8 cellular contexts compared by ENCODE assay signal in the genomic region with DNA sequence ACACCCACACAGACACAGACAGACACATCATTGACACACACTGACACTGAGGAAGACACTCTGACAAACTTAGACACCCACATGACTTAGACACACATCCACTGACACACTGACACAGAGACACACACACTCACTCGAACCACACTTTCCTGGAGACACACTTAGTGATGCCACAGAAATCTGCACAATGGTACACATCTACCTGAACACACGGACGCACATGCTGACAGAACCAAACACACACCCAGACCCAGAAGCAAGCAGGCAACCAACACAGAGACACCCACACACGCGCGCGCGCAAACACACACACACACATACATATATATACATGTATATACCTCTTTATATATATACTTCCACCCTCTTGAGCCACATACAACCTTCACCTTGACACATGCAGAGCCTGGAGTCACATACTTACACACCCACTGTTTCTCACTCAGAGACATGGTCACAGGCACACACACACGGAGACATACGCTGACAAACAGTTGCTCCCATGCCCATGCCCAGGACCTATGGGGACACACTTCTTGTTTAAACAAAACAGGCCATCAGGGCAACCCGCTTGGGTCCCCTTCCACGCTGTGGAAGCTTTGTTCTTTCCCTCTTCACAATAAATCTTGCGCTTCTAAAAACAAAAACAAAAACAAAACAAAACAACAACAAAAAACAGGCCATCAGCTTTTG. TPM values are rescaled to one million over a fixed set of nuclear protein-coding genes. Genes with fewer than 3 reads are reported as not detected.
DNase-seq lines count a peak whose midpoint lies in the region; TF ChIP-seq lines count a peak whose summit lies in the region.
"Had no signal": no experiment of that assay in that cellular context is flagged by ENCODE, and none has a peak within 500 bp of the region (broad histone marks: within the 10 kb centered on the region; RNA-seq: fewer than 3 reads in every experiment).

No MANE protein-coding gene starts in this region.

- TF ChIP-seq CTCF in HFF-Myc (IDR thresholded peaks at IDR 0.05; ENCODE audit: low read depth, low read length, missing control alignments) (no peak), prostate gland (IDR thresholded peaks at IDR 0.05) (no peak)

- POLR2A ChIA-PET in CD8-positive, alpha-beta memory T cell (lab: Charles Lee) = no interaction called here

- peaks cover 4 to 6% (median 5%) of the 10 kb centered on the region in 3 donors for H3K4me1 Mint-ChIP-seq in CD8-positive, alpha-beta memory T cell
- peaks cover 5% of the 10 kb centered on the region for H3K4me1 Mint-ChIP-seq in activated T-helper 1 cell treated with anti-CD3 and anti-CD28 coated beads, Interleukin-12 subunit alpha, Interleukin-12 subunit beta, Interleukin-2, Interleukin-4 antibody, amounts not matched to agents 30 ng/mL and 10 ng/mL and 1 ng/mL, durations not matched to agents 14 hours and 24 hours and 36 hours (ENCODE audit: low read depth)

- H3K27me3 Mint-ChIP-seq in CD8-positive, alpha-beta memory T cell = peaks cover 14 to 18% of the 10 kb centered on the region in 2 donors
- H3K27me3 Mint-ChIP-seq in activated T-helper 1 cell treated with anti-CD3 and anti-CD28 coated beads, Interleukin-12 subunit alpha, Interleukin-12 subunit beta, Interleukin-2, Interleukin-4 antibody, amounts not matched to agents 30 ng/mL and 10 ng/mL and 1 ng/mL, durations not matched to agents 14 hours and 24 hours and 36 hours (ENCODE audit: insufficient read depth) = peaks cover 12% of the 10 kb centered on the region

- CTCF ChIA-PET in CD8-positive, alpha-beta memory T cell (lab: Charles Lee) = interaction anchor here (0.7 to 7.0 kb wide), 10 partner anchors 9 to 296 kb away, joined by 3 to 79 read pairs (median 4); partner anchors contain the start of gene EXOG

- no peaks in the 10 kb centered on the region for H3K9me3 Mint-ChIP-seq in CD8-positive, alpha-beta memory T cell
- no peaks in the 10 kb centered on the region for H3K9me3 Mint-ChIP-seq in activated T-helper 1 cell treated with anti-CD3 and anti-CD28 coated beads, Interleukin-12 subunit alpha, Interleukin-12 subunit beta, Interleukin-2, Interleukin-4 antibody, amounts not matched to agents 30 ng/mL and 10 ng/mL and 1 ng/mL, durations not matched to agents 14 hours and 24 hours and 36 hours

- H3K4me1 ChIP-seq in CD8-positive, alpha-beta memory T cell (ENCODE audit: insufficient read depth, low read length) = peaks cover 13% of the 10 kb centered on the region
- no peaks in the 10 kb centered on the region for H3K4me1 ChIP-seq in prostate gland (replicated peaks)

- no peak for TF ChIP-seq POLR2A in prostate gland (IDR thresholded peaks at IDR 0.05)

- peak in 1 of 5 donors; percentile 29 for DNase-seq in CD8-positive, alpha-beta memory T cell
- DNase-seq in HFF-Myc (ENCODE audit: extremely low read depth, low read depth) (no peak), prostate gland (ENCODE audit: low spot score) (no peak), posterior cingulate gyrus (no peak), NCI-H187 treated with DMSO at 0.1 percent for 48 hours (lab: John Stamatoyannopoulos, UW) (no peak)
- DNase-seq in central memory CD4-positive, alpha-beta T cell = peak; percentile 15
- no peak for DNase-seq in activated T-helper 1 cell treated with anti-CD3 and anti-CD28 coated beads, Interleukin-12 subunit alpha, Interleukin-12 subunit beta, Interleukin-2, Interleukin-4 antibody, amounts not matched to agents 30 ng/mL and 10 ng/mL and 1 ng/mL, durations not matched to agents 14 hours and 24 hours and 36 hours (ENCODE audit: low spot score)
- DNase-seq: foreskin melanocyte had no signal

- H3K27ac ChIP-seq in CD8-positive, alpha-beta memory T cell (ENCODE audit: low read depth, low read length) = no peak overlapping the region
- no peak overlapping the region for H3K27ac ChIP-seq in prostate gland

- WGBS in prostate gland = 83% methylated on average over 13 of the region's 13 CpGs

- no peak overlapping the region for H3K4me3 Mint-ChIP-seq in CD8-positive, alpha-beta memory T cell
- no peak overlapping the region for H3K4me3 Mint-ChIP-seq in activated T-helper 1 cell treated with anti-CD3 and anti-CD28 coated beads, Interleukin-12 subunit alpha, Interleukin-12 subunit beta, Interleukin-2, Interleukin-4 antibody, amounts not matched to agents 30 ng/mL and 10 ng/mL and 1 ng/mL, durations not matched to agents 14 hours and 24 hours and 36 hours

- intact Hi-C loops in prostate gland (cut with DNase I) = no loop called here
- intact Hi-C loops in posterior cingulate gyrus (cut with DNase I) = loop anchor here (1.0 to 2.0 kb wide), 2 partner anchors 129 to 154 kb away; partner anchors contain the start of gene EXOG
- intact Hi-C loops in activated T-helper 1 cell treated with anti-CD3 and anti-CD28 coated beads, Interleukin-12 subunit alpha, Interleukin-12 subunit beta, Interleukin-2, Interleukin-4 antibody, amounts not matched to agents 30 ng/mL and 10 ng/mL and 1 ng/mL, durations not matched to agents 14 hours and 24 hours and 36 hours (cut with micrococcal nuclease) = loop anchor here (5.0 to 10.0 kb wide), 2 partner anchors 513 to 754 kb away; partner anchors contain the start of genes ACAA1, MYD88 and RPSA

- H3K27ac Mint-ChIP-seq in CD8-positive, alpha-beta memory T cell = no peak overlapping the region
- H3K27ac Mint-ChIP-seq in activated T-helper 1 cell treated with anti-CD3 and anti-CD28 coated beads, Interleukin-12 subunit alpha, Interleukin-12 subunit beta, Interleukin-2, Interleukin-4 antibody, amounts not matched to agents 30 ng/mL and 10 ng/mL and 1 ng/mL, durations not matched to agents 14 hours and 24 hours and 36 hours = no peak overlapping the region

- H3K36me3 ChIP-seq in CD8-positive, alpha-beta memory T cell (ENCODE audit: insufficient read depth, low read length) = no peaks in the 10 kb centered on the region
- no peaks in the 10 kb centered on the region for H3K36me3 ChIP-seq in prostate gland

- H3K4me3 ChIP-seq in CD8-positive, alpha-beta memory T cell (ENCODE audit: low read length) = peak overlapping the region; percentile 46
- H3K4me3 ChIP-seq in HFF-Myc (replicated peaks; ENCODE audit: low read depth, low read length) = peak overlapping the region; percentile 46
- peak overlapping the region; percentile 33 to 49 for H3K4me3 ChIP-seq in prostate gland

- peaks cover 25% of the 10 kb centered on the region for H3K27me3 ChIP-seq in CD8-positive, alpha-beta memory T cell (ENCODE audit: insufficient read depth, low read length, poor library complexity, severe bottlenecking)
- no peaks in the 10 kb centered on the region for H3K27me3 ChIP-seq in prostate gland (replicated peaks; ENCODE audit: insufficient read depth)

- H3K36me3 Mint-ChIP-seq in CD8-positive, alpha-beta memory T cell = no peaks in the 10 kb centered on the region
- peaks cover 2% of the 10 kb centered on the region for H3K36me3 Mint-ChIP-seq in activated T-helper 1 cell treated with anti-CD3 and anti-CD28 coated beads, Interleukin-12 subunit alpha, Interleukin-12 subunit beta, Interleukin-2, Interleukin-4 antibody, amounts not matched to agents 30 ng/mL and 10 ng/mL and 1 ng/mL, durations not matched to agents 14 hours and 24 hours and 36 hours (ENCODE audit: low read depth)

- no peaks in the 10 kb centered on the region for H3K9me3 ChIP-seq in CD8-positive, alpha-beta memory T cell (ENCODE audit: low read length)
- H3K9me3 ChIP-seq in prostate gland = no peaks in the 10 kb centered on the region

RNA-seq across cellular contexts. Expression of gene SCN5A, which starts 0.9 kb away (rescaled TPM):
- under 1 TPM; 0.33 to 0.47 TPM for total RNA-seq in CD8-positive, alpha-beta memory T cell
- not detected for polyA plus RNA-seq in CD8-positive, alpha-beta memory T cell
- 1 to 10 TPM in 1 of 2 donors, under 1 TPM in 1; 0.23 to 1.5 TPM for total RNA-seq in prostate gland
- total RNA-seq in activated T-helper 1 cell treated with anti-CD3 and anti-CD28 coated beads, Interleukin-12 subunit alpha, Interleukin-12 subunit beta, Interleukin-2, Interleukin-4 antibody, amounts not matched to agents 30 ng/mL and 10 ng/mL and 1 ng/mL, durations not matched to agents 14 hours and 24 hours and 36 hours = not detected in 2 replicates
